ENCODE assay signal across 17 cellular contexts in the genomic region with DNA sequence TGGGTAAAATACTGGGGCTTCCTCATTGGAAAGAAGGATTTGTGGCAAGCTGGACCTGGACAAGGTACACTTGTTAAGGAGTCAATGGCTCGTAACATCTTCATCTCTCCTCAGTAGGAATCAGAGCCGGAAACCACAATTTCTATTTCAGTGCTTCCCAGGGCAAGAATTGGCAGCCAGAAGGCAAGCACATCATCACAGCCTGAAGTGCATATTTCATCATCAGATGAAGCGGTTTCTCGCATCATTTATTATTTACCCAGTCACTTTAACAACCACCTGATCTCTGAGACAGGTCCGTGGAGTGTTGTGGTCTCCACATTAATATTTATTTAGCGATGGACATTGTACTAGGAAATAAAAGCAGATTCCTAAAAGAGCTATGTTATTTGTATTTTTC. TPM values are rescaled to one million over a fixed set of nuclear protein-coding genes. Genes with fewer than 3 reads are reported as not detected.
DNase-seq lines count a peak whose midpoint lies in the region; ATAC-seq, FAIRE-seq and TF ChIP-seq lines count a peak whose summit lies in the region.
"Had no signal": no experiment of that assay in that cellular context is flagged by ENCODE, and none has a peak within 500 bp of the region (broad histone marks: within the 10 kb centered on the region; RNA-seq: fewer than 3 reads in every experiment).

No MANE protein-coding gene starts in this region.

- peaks cover 9 to 41% (median 31%) of the 10 kb centered on the region in 4 donors for H3K4me1 ChIP-seq in liver (ENCODE audit: control insufficient read depth in 4 of 4, insufficient read depth in 4 of 4, low read length in 3 of 4)
- H3K4me1 ChIP-seq in HepG2 (ENCODE audit: insufficient read depth, low read length) = no peaks in the 10 kb centered on the region; the same call in 1 of the 2 replicates
- peaks cover 14% of the 10 kb centered on the region for H3K4me1 ChIP-seq in body of pancreas

- TF ChIP-seq POLR2A in HepG2 (IDR thresholded peaks at IDR 0.05; ENCODE audit: insufficient read depth in 1 of 2, low read depth in 2 of 2, low read length in 2 of 2) = no peak
- TF ChIP-seq POLR2A in body of pancreas (IDR thresholded peaks at IDR 0.05) = no peak

- peaks cover 4% of the 10 kb centered on the region for H3K4me1 Mint-ChIP-seq in activated T-cell treated with anti-CD3 and anti-CD28 coated beads, Interleukin-2, amount 50 U/mL, for 4 hours (ENCODE audit: low read depth)

- TF ChIP-seq CTCF in liver (IDR thresholded peaks at IDR 0.05; ENCODE audit: low read depth, low read length, missing input control) = no peak
- TF ChIP-seq CTCF in HepG2 (CRISPR knock-in tag; IDR thresholded peaks at IDR 0.05) = no peak
- no peak for TF ChIP-seq CTCF in kidney epithelial cell (IDR thresholded peaks at IDR 0.05; ENCODE audit: insufficient read depth, low read length, poor library complexity, severe bottlenecking)
- TF ChIP-seq CTCF in body of pancreas (IDR thresholded peaks at IDR 0.05) = no peak

- in situ Hi-C loops in HepG2 (cut with HindIII; ENCODE audit: extremely low pct_ligation_motif_present, low pct_unique_long_range_greater_than_20kb) = no loop called here

- no TSS peak for BruUV-seq in HepG2 (replicated peaks; lab: Mats Ljungman, UMichigan)

- DNase-seq in HepG2 (ENCODE audit: low spot score) = no peak
- DNase-seq in NCI-H510A treated with DMSO at 0.1 percent for 48 hours (lab: John Stamatoyannopoulos, UW) = peak; percentile 85
- peak; percentile 94 for DNase-seq in kidney epithelial cell (ENCODE audit: low read depth)
- DNase-seq in activated T-cell treated with anti-CD3 and anti-CD28 coated beads, Interleukin-2, amount 50 U/mL, for 4 hours = no peak
- no peak for DNase-seq in body of pancreas
- DNase-seq in posterior cingulate gyrus = no peak
- DNase-seq in cerebellar cortex (ENCODE audit: low spot score) = no peak
- DNase-seq: activated naive CD4-positive, alpha-beta T cell; effector CD4-positive, alpha-beta T cell; foreskin fibroblast; KG1; NK-92 treated with Interleukin-12 subunit alpha and Interleukin-12 subunit beta, amount 100 ng/mL, for 24 hours; stimulated activated naive CD4-positive, alpha-beta T cell had no signal

- CTCF ChIA-PET in HepG2 (lab: Yijun Ruan, JAX; ENCODE audit: low intra/inter-chr PET ratio, low total read pairs) = no interaction called here

- no peak overlapping the region for H2AFZ ChIP-seq in HepG2 (ENCODE audit: low read length)

- H3K4me3 Mint-ChIP-seq in activated T-cell treated with anti-CD3 and anti-CD28 coated beads, Interleukin-2, amount 50 U/mL, for 4 hours = no peak overlapping the region
- H3K4me3 Mint-ChIP-seq: brain had no signal

- POLR2A ChIA-PET in HepG2 (lab: Yijun Ruan, JAX) = no interaction called here

- TF ChIP-seq RAD21 in liver (IDR thresholded peaks at IDR 0.05) (no peak), HepG2 (CRISPR knock-in tag; IDR thresholded peaks at IDR 0.05) (no peak)

- WGBS in liver = 52% methylated on average over 6 of the region's 6 CpGs
- 19% methylated on average over 4 of the region's 6 CpGs for WGBS in HepG2 (ENCODE audit: low lambda C conversion rate)
- 56 to 58% methylated on average over 6 of the region's 6 CpGs for WGBS in body of pancreas, 2 donors

- H3K4me2 ChIP-seq in HepG2 (ENCODE audit: low read depth, low read length) = no peak overlapping the region

- H3K27ac ChIP-seq in liver (ENCODE audit: low read depth in 1 of 2, low read length in 2 of 2) (no peak overlapping the region), HepG2 (ENCODE audit: extremely low read length, insufficient read depth, low read length) (no peak overlapping the region), body of pancreas (no peak overlapping the region)
- H3K27ac ChIP-seq: neutrophil had no signal

- no peaks in the 10 kb centered on the region for H4K20me1 ChIP-seq in HepG2 (ENCODE audit: insufficient read depth, low read length)

- peaks cover 8% of the 10 kb centered on the region for H3K27me3 Mint-ChIP-seq in activated T-cell treated with anti-CD3 and anti-CD28 coated beads, Interleukin-2, amount 50 U/mL, for 4 hours (ENCODE audit: low read depth)

- H3K36me3 ChIP-seq in liver (ENCODE audit: control insufficient read depth in 4 of 4, insufficient read depth in 3 of 4, low read depth in 1 of 4, low read length in 3 of 4) = no peaks in the 10 kb centered on the region
- no peaks in the 10 kb centered on the region for H3K36me3 ChIP-seq in HepG2 (replicated peaks in 1 of 2; ENCODE audit: control insufficient read depth in 1 of 2, insufficient read depth in 2 of 2, low read length in 2 of 2)
- H3K36me3 ChIP-seq in kidney epithelial cell (ENCODE audit: control insufficient read depth, insufficient read depth, low read length) = no peaks in the 10 kb centered on the region
- no peaks in the 10 kb centered on the region for H3K36me3 ChIP-seq in body of pancreas (replicated peaks in 1 of 2; ENCODE audit: insufficient read depth in 1 of 2, low read depth in 2 of 2)
- H3K36me3 ChIP-seq: neutrophil had no signal

- TF ChIP-seq EP300 in HepG2 (IDR thresholded peaks at IDR 0.05; ENCODE audit: low read depth in 2 of 2, low read length in 2 of 2) (no peak), HepG2 (CRISPR knock-in tag; IDR thresholded peaks at IDR 0.05; ENCODE audit: borderline replicate concordance) (no peak)

- H3K9me3 ChIP-seq in liver (ENCODE audit: control insufficient read depth in 4 of 4, low read length in 3 of 4) (no peaks in the 10 kb centered on the region), HepG2 (ENCODE audit: low read length) (no peaks in the 10 kb centered on the region), body of pancreas (no peaks in the 10 kb centered on the region)
- H3K9me3 ChIP-seq: neutrophil had no signal

- no peaks in the 10 kb centered on the region for H3K27me3 ChIP-seq in liver (ENCODE audit: control insufficient read depth in 4 of 4, insufficient read depth in 4 of 4, low read length in 3 of 4)
- no peaks in the 10 kb centered on the region for H3K27me3 ChIP-seq in HepG2 (ENCODE audit: control insufficient read depth in 1 of 2, insufficient read depth in 2 of 2, low read length in 2 of 2)
- H3K27me3 ChIP-seq in kidney epithelial cell (ENCODE audit: control insufficient read depth, insufficient read depth, low read length) = no peaks in the 10 kb centered on the region
- H3K27me3 ChIP-seq in body of pancreas = no peaks in the 10 kb centered on the region
- H3K27me3 ChIP-seq: neutrophil had no signal

- no peaks in the 10 kb centered on the region for H3K79me2 ChIP-seq in HepG2 (ENCODE audit: insufficient read depth, low read length)

- ATAC-seq in HepG2 (no peak), body of pancreas (no peak)
- no peak for ATAC-seq in activated T-cell treated with anti-CD3 and anti-CD28 coated beads, Interleukin-2, amount 50 U/mL, for 4 hours

- no peak overlapping the region for H3K4me3 ChIP-seq in liver (ENCODE audit: low read depth in 1 of 3, low read length in 3 of 3)
- H3K4me3 ChIP-seq in HepG2 (replicated peaks in 1 of 3; ENCODE audit: insufficient read depth in 1 of 3, low read depth in 2 of 3, low read length in 3 of 3) = no peak overlapping the region
- no peak overlapping the region for H3K4me3 ChIP-seq in kidney epithelial cell (ENCODE audit: low read depth, low read length)
- no peak overlapping the region for H3K4me3 ChIP-seq in body of pancreas

- no peak overlapping the region for H3K9ac ChIP-seq in liver (ENCODE audit: low read depth in 1 of 2, low read length in 2 of 2)
- no peak overlapping the region for H3K9ac ChIP-seq in HepG2 (ENCODE audit: insufficient read depth, low read depth, low read length)

- no peaks in the 10 kb centered on the region for H3K36me3 Mint-ChIP-seq in activated T-cell treated with anti-CD3 and anti-CD28 coated beads, Interleukin-2, amount 50 U/mL, for 4 hours (ENCODE audit: insufficient read depth)
- H3K36me3 Mint-ChIP-seq: brain had no signal

- intact Hi-C loops in HepG2 (cut with micrococcal nuclease; ENCODE audit: unreplicated experiment) = no loop called here
- intact Hi-C loops in body of pancreas (cut with DNase I) = no loop called here
- intact Hi-C loops in posterior cingulate gyrus (cut with DNase I) = no loop called here

- H3K9me3 Mint-ChIP-seq in activated T-cell treated with anti-CD3 and anti-CD28 coated beads, Interleukin-2, amount 50 U/mL, for 4 hours = no peaks in the 10 kb centered on the region

- no peak for FAIRE-seq in HepG2 (lab: Jason Lieb, UNC)
- FAIRE-seq: urothelium cell line had no signal

TF ChIP-seq in HepG2, 621 proteins besides CTCF, POLR2A, EP300 and RAD21 (continues in another document):
- no peak for TF ChIP-seq ZNF788 (CRISPR knock-in tag; IDR thresholded peaks at IDR 0.05; ENCODE audit: borderline replicate concordance)
- TF ChIP-seq FOXO1 (CRISPR knock-in tag; IDR thresholded peaks at IDR 0.05) = no peak

RNA-seq across cellular contexts. Expression of gene KCNJ15, which starts 55.0 kb away (rescaled TPM):
- total RNA-seq in liver = 1 to 10 TPM in 1 of 2 donors, under 1 TPM in 1; 0.61 to 4.8 TPM
- polyA plus RNA-seq in liver = 1 to 10 TPM; 1.0 to 3.5 TPM
- not detected in 2 replicates for total RNA-seq in HepG2 (2016; rRNA removed; fragmentation: Illumina TruSeq; extraction: Trizol)
- not detected in 2 replicates for total RNA-seq in HepG2 (2016; cell fraction: cytosol; rRNA removed; fragmentation: Illumina TruSeq; extraction: Trizol; ENCODE audit: low read depth)
- not detected in 2 replicates for total RNA-seq in HepG2 (2016; cell fraction: insoluble cytoplasmic fraction; rRNA removed; fragmentation: Illumina TruSeq; extraction: Trizol)
- total RNA-seq in HepG2 (2016; cell fraction: membrane; rRNA removed; fragmentation: Illumina TruSeq; extraction: Trizol) = not detected in 2 replicates
- not detected in 2 replicates for total RNA-seq in HepG2 (2016; cell fraction: nucleus; rRNA removed; fragmentation: Illumina TruSeq; extraction: Trizol)
- not detected in 2 replicates for polyA plus RNA-seq in HepG2 (2011; rRNA removed)
- polyA plus RNA-seq in HepG2 (2011; cell fraction: cytosol; rRNA removed) = not detected in 2 replicates
- polyA plus RNA-seq in HepG2 (2011; cell fraction: nucleus; rRNA removed) = not detected in 2 replicates
- polyA plus RNA-seq in HepG2 (2012) = not detected in 2 replicates
- polyA plus RNA-seq in HepG2 (2016; cell fraction: cytosol; fragmentation: Illumina TruSeq; extraction: Trizol; ENCODE audit: low read depth) = not detected in 2 replicates
- not detected in 2 replicates for polyA plus RNA-seq in HepG2 (2016; cell fraction: insoluble cytoplasmic fraction; fragmentation: Illumina TruSeq; extraction: Trizol; ENCODE audit: low read depth)
- not detected in 2 replicates for polyA plus RNA-seq in HepG2 (2016; cell fraction: membrane; fragmentation: Illumina TruSeq; extraction: Trizol; ENCODE audit: low read depth)
- not detected in 2 replicates for polyA plus RNA-seq in HepG2 (2016; cell fraction: nucleus; fragmentation: Illumina TruSeq; extraction: Trizol; ENCODE audit: insufficient read depth, low read depth)
- polyA minus RNA-seq in HepG2 (2011; rRNA and poly(A)+ RNA removed; ENCODE audit: low replicate concordance) = 2.6 TPM in 1 of 2 replicates, not detected in the other
- polyA minus RNA-seq in HepG2 (2011; cell fraction: cytosol; rRNA and poly(A)+ RNA removed) = not detected in 2 replicates
- not detected in 2 replicates for polyA minus RNA-seq in HepG2 (2011; cell fraction: nucleus; rRNA and poly(A)+ RNA removed)
- total RNA-seq in kidney epithelial cell = 27.5 and 30.6 TPM in 2 replicates
- under 1 TPM; 0.29 to 0.46 (median 0.40) TPM for total RNA-seq in activated T-cell treated with anti-CD3 and anti-CD28 coated beads, Interleukin-2, amount 50 U/mL, for 4 hours
- total RNA-seq in body of pancreas = 10 to 100 TPM; 23.1 to 27.5 TPM

Comparison
In these comparisons a context has a peak if more than half of its experiments do, and no peak if none do; other contexts are left out.
1. DNase-seq: peak in NCI-H510A treated with DMSO at 0.1 percent for 48 hours (single experiment) and kidney epithelial cell (single experiment); none in HepG2 (single experiment), activated T-cell treated with anti-CD3 and anti-CD28 coated beads, Interleukin-2, amount 50 U/mL, for 4 hours (single experiment), body of pancreas (0 of 4), posterior cingulate gyrus (0 of 10) and cerebellar cortex (single experiment).